1 cellular context compared by ENCODE assay signal in the genomic region with DNA sequence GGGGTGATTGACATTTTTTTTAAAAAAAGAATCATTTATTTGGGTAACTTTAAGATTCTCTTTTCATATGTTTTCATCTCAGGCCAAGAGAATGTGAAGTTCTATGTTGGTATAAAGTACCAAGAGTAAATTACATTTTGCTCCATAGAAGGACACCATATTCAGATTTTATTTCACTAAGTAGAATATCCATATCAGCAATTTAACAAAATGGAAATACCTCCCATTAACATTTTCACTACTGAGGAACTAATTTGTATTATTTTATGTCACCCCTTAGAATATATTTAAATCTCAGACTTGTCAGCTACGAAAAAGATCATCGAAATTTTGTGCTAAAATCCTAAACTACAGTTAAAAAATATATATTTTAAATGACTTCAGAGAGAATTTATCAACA.
TF ChIP-seq lines count a peak whose summit lies in the region.

No MANE protein-coding gene starts in this region.

TF ChIP-seq in IMR-90, 13 proteins besides CTCF, POLR2A, EP300 and RAD21:
- TF ChIP-seq RCOR1 (IDR thresholded peaks at IDR 0.05; ENCODE audit: insufficient replicate concordance, low read length): no peak
- 0 out of 2 replicates have a peak, but pooled peaks have one; percentile 4 for TF ChIP-seq MAFK (IDR thresholded peaks at IDR 0.05; ENCODE audit: low read depth, low read length)
